8 cellular contexts compared by ENCODE assay signal in genomic region chr12:108633534-108634224, GRCh38. TPM values are rescaled to one million over a fixed set of nuclear protein-coding genes. Genes with fewer than 3 reads are reported as not detected.
DNase-seq lines count a peak whose midpoint lies in the region; ATAC-seq and TF ChIP-seq lines count a peak whose summit lies in the region.

SELPLG (minus strand) TSS chr12:108633894; CDS start chr12:108624307, 9,587 bp downstream.

- H3K36me3 Mint-ChIP-seq in natural killer cell treated with Interleukin-12 subunit alpha and Interleukin-12 subunit beta and Interleukin-15 and Interleukin-18, amount 100 ng/mL, for 72 hours: peaks cover 6% of the 10 kb centered on the region

- no peak for TF ChIP-seq POLR2A in adrenal gland (IDR thresholded peaks at IDR 0.05)

- 62 to 69% (median 67%) methylated on average over 5 to 13 of the region's 13 CpGs for WGBS in adrenal gland, 4 donors

- H3K9me3 ChIP-seq in adrenal gland (replicated peaks in 1 of 3) (no peaks in the 10 kb centered on the region), thoracic aorta (no peaks in the 10 kb centered on the region)

- TF ChIP-seq CTCF in adrenal gland (IDR thresholded peaks at IDR 0.05): no peak
- no peak for TF ChIP-seq CTCF in thoracic aorta (IDR thresholded peaks at IDR 0.05)

- H3K4me3 Mint-ChIP-seq in natural killer cell treated with Interleukin-12 subunit alpha and Interleukin-12 subunit beta and Interleukin-15 and Interleukin-18, amount 100 ng/mL, for 72 hours: peak within 1 kb of the TSS; percentile 87

- peaks cover 49 to 59% of the 10 kb centered on the region in 2 donors for H3K4me1 Mint-ChIP-seq in natural killer cell treated with Interleukin-12 subunit alpha and Interleukin-12 subunit beta and Interleukin-15 and Interleukin-18, amount 100 ng/mL, for 72 hours (ENCODE audit: low read depth in 2 of 2)

- H3K27me3 Mint-ChIP-seq in natural killer cell treated with Interleukin-12 subunit alpha and Interleukin-12 subunit beta and Interleukin-15 and Interleukin-18, amount 100 ng/mL, for 72 hours: no peaks in the 10 kb centered on the region

- H3K36me3 ChIP-seq in adrenal gland (replicated peaks in 1 of 2) (no peaks in the 10 kb centered on the region), thoracic aorta (no peaks in the 10 kb centered on the region)

- ATAC-seq in GM19035 (IDR thresholded peaks at IDR 0.05; ENCODE audit: unreplicated experiment) (peak; percentile 54), HG03159 (IDR thresholded peaks at IDR 0.05; ENCODE audit: unreplicated experiment) (peak; percentile 56), thoracic aorta (ENCODE audit: insufficient number of reproducible peaks, low FRiP score, low read depth) (no peak)
- ATAC-seq in natural killer cell treated with Interleukin-12 subunit alpha and Interleukin-12 subunit beta and Interleukin-15 and Interleukin-18, amount 100 ng/mL, for 72 hours: peak; percentile 61 to 67

- DNase-seq in T-helper 2 cell (peak; percentile 51 to 98 (median 81)), adrenal gland (peak in 5 of 7 donors; percentile 44 to 72 (median 60)), thoracic aorta (ENCODE audit: low spot score) (no peak), NCI-H524 (lab: John Stamatoyannopoulos, UW) (no peak), HCEC 1CT (no peak)
- peak; percentile 87 for DNase-seq in natural killer cell treated with Interleukin-12 subunit alpha and Interleukin-12 subunit beta and Interleukin-15 and Interleukin-18, amount 100 ng/mL, for 72 hours (ENCODE audit: low spot score)

- H3K9me3 Mint-ChIP-seq in natural killer cell treated with Interleukin-12 subunit alpha and Interleukin-12 subunit beta and Interleukin-15 and Interleukin-18, amount 100 ng/mL, for 72 hours: no peaks in the 10 kb centered on the region

- intact Hi-C loops in adrenal gland (cut with DNase I): no loop called here

- H3K27me3 ChIP-seq in adrenal gland: no peaks in the 10 kb centered on the region
- no peaks in the 10 kb centered on the region for H3K27me3 ChIP-seq in thoracic aorta (replicated peaks; ENCODE audit: insufficient read depth)

- H3K4me1 ChIP-seq in adrenal gland (replicated peaks in 1 of 2) (peaks cover under 1 to 37% of the 10 kb centered on the region in 2 donors), thoracic aorta (ENCODE audit: control insufficient read depth in 1 of 2, low read depth in 2 of 2) (peaks cover 17 to 22% of the 10 kb centered on the region in 2 donors)

- H3K4me3 ChIP-seq in adrenal gland (peak within 1 kb of the TSS in 1 of 4 donors; percentile 38), thoracic aorta (peak within 1 kb of the TSS; percentile 59)

- H3K27ac ChIP-seq in adrenal gland (peak within 1 kb of the TSS in 2 of 5 donors; percentile 24 to 57), thoracic aorta (peak within 1 kb of the TSS in 1 of 2 donors; percentile 43)

- H3K27ac Mint-ChIP-seq in natural killer cell treated with Interleukin-12 subunit alpha and Interleukin-12 subunit beta and Interleukin-15 and Interleukin-18, amount 100 ng/mL, for 72 hours: peak within 1 kb of the TSS; percentile 92 to 100

RNA-seq across cellular contexts. Expression of gene SELPLG, which starts in this region (rescaled TPM):
- total RNA-seq in adrenal gland: 10 to 100 TPM in 7 of 8 donors, 1 to 10 TPM in 1; 9.4 to 46.1 (median 16.0) TPM
- 1 to 10 TPM; 3.3 to 4.8 (median 3.8) TPM for polyA plus RNA-seq in adrenal gland
- 10 to 100 TPM; 26.5 to 34.6 TPM for total RNA-seq in natural killer cell treated with Interleukin-12 subunit alpha and Interleukin-12 subunit beta and Interleukin-15 and Interleukin-18, amount 100 ng/mL, for 72 hours
- 10 to 100 TPM; 14.3 to 17.3 TPM for total RNA-seq in thoracic aorta

Comparison
In these comparisons a context has a peak if more than half of its experiments do, and no peak if none do; other contexts are left out.
1. DNase-seq: peak in T-helper 2 cell (5 of 5), adrenal gland (5 of 7) and natural killer cell treated with Interleukin-12 subunit alpha and Interleukin-12 subunit beta and Interleukin-15 and Interleukin-18, amount 100 ng/mL, for 72 hours (single experiment); none in thoracic aorta (single experiment), NCI-H524 (0 of 2) and HCEC 1CT (single experiment).